Comparison of ENCODE assay signal across 25 cellular contexts in genomic region chr11:115672412-115672811, GRCh38.
"Had no signal": no experiment of that assay in that cellular context is flagged by ENCODE, and none has a peak within 500 bp of the region (broad histone marks: within the 10 kb centered on the region; RNA-seq: fewer than 3 reads in every experiment).

No MANE protein-coding gene starts in this region.

- H3K36me3 ChIP-seq: left ventricle myocardium inferior, ovary, prostate gland, stomach, tibial artery, upper lobe of right lung had no signal

- H3K4me1 ChIP-seq: prostate gland, testis had no signal

- DNase-seq: immature natural killer cell; kidney; naive thymus-derived CD4-positive, alpha-beta T cell; retina; stimulated activated CD4-positive, alpha-beta T cell treated with anti-CD3 and anti-CD28 coated beads, Interleukin-12 subunit alpha, Interleukin-12 subunit beta, amount 100 ng/mL, for 4 hours; stimulated activated CD4-positive, alpha-beta T cell treated with anti-CD3 and anti-CD28 coated beads, Interleukin-15, amount 100 ng/mL, for 24 hours; stimulated activated CD4-positive, alpha-beta T cell treated with anti-CD3 and anti-CD28 coated beads, Interleukin-2, amount 100 ng/mL, for 24 hours; stimulated activated CD4-positive, alpha-beta T cell treated with anti-CD3 and anti-CD28 coated beads, Interleukin-4, amount 100 ng/mL, for 1 hour; stimulated activated naive B cell treated with anti-CD40 and anti-IgM and Interleukin-4, amounts not matched to agents 10 μg/mL and 1 μg/mL and 100 μg/mL, for 72 hours; stimulated activated naive CD8-positive, alpha-beta T cell treated with anti-CD3 and anti-CD28 coated beads, Interleukin-15, Interleukin-2, amounts not matched to agents 100 U/mL and 50 U/mL, for 24 hours; stomach; trophoblast cell; upper lobe of right lung had no signal

- H3K27me3 ChIP-seq: ovary, testis, upper lobe of right lung had no signal

- ATAC-seq: left colon; naive thymus-derived CD4-positive, alpha-beta T cell; natural killer cell treated with Interleukin-12 subunit alpha and Interleukin-12 subunit beta and Interleukin-15 and Interleukin-18, amount 100 ng/mL, for 72 hours; stimulated activated naive B cell treated with anti-CD40 and anti-IgM and Interleukin-4, amounts not matched to agents 10 μg/mL and 1 μg/mL and 100 μg/mL, for 72 hours; stimulated activated naive CD8-positive, alpha-beta T cell treated with anti-CD3 and anti-CD28 coated beads, Interleukin-15, Interleukin-2, amounts not matched to agents 100 U/mL and 50 U/mL, for 24 hours had no signal

- FAIRE-seq: islet of Langerhans, kidney, urothelium cell line had no signal

- H3K27ac ChIP-seq: ovary, prostate gland, skin epidermis, stomach, testis, tibial artery, upper lobe of right lung had no signal

- H3K9me3 ChIP-seq: left ventricle myocardium inferior, mucosa of descending colon, ovary, prostate gland, stomach, testis, tibial artery, upper lobe of right lung had no signal

- H3K4me3 ChIP-seq: left ventricle myocardium inferior, lung, mucosa of descending colon, ovary, prostate gland, skin epidermis, stomach, testis, tibial artery, upper lobe of right lung had no signal
